ENCODE assay signal across 9 cellular contexts in genomic region chr2:119826370-119826961, GRCh38.
A peak's percentile ranks its signal among the peaks of the same experiment; 100 is the strongest.
DNase-seq lines count a peak whose midpoint lies in the region; ATAC-seq, FAIRE-seq and TF ChIP-seq lines count a peak whose summit lies in the region.
"Had no signal": no experiment of that assay in that cellular context is flagged by ENCODE, and none has a peak within 500 bp of the region (broad histone marks: within the 10 kb centered on the region; RNA-seq: fewer than 3 reads in every experiment).

No MANE protein-coding gene starts in this region.

- H3K27me3 Mint-ChIP-seq in naive thymus-derived CD8-positive, alpha-beta T cell = no peaks in the 10 kb centered on the region
- H3K27me3 Mint-ChIP-seq: IgD-negative memory B cell had no signal

- H4K20me1 ChIP-seq in H1 (replicated peaks in 1 of 2; ENCODE audit: control insufficient read depth in 1 of 2, insufficient read depth in 2 of 2, low read length in 2 of 2) = peaks cover 0 to 6% of the 10 kb centered on the region in 2 experiments

- peaks cover 25 to 59% (median 55%) of the 10 kb centered on the region in 4 donors for H3K4me1 Mint-ChIP-seq in naive thymus-derived CD8-positive, alpha-beta T cell

- TF ChIP-seq RAD21 in H1 (IDR thresholded peaks at IDR 0.05 in 1 of 2, conservative IDR thresholded peaks at IDR 0.05 in 1 of 2; ENCODE audit: low read depth in 2 of 2, low read length in 2 of 2) = peak; percentile 77 to 82

- H3K4ac ChIP-seq in H1 (replicated peaks; ENCODE audit: insufficient read length, low read depth, low read length) = no peak overlapping the region

- no peak overlapping the region for H2BK120ac ChIP-seq in H1 (replicated peaks; ENCODE audit: low read depth, low read length)

- H3K36me3 ChIP-seq in H1 (ENCODE audit: control insufficient read depth in 2 of 4, insufficient read depth in 4 of 4, low read length in 3 of 4) (peaks cover 0 to 11% (median 0%) of the 10 kb centered on the region in 4 experiments; a peak in 3 of 8 replicates), testis (ENCODE audit: low read depth, missing control alignments) (no peaks in the 10 kb centered on the region)

- 77% methylated on average over 5 of the region's 5 CpGs; no CpG with 5 or more reads in 1 of the 2 experiments for WGBS in H1 (ENCODE audit: extremely low coverage in 1 of 2, insufficient coverage in 1 of 2, insufficient read length in 1 of 2, insufficient replicate concordance in 2 of 2, low coverage in 1 of 2, low lambda C conversion rate in 2 of 2, missing lambda C conversion rate in 1 of 2), 2 experiments
- 81 to 83% methylated on average over 5 of the region's 5 CpGs for WGBS in testis, 2 donors

- TF ChIP-seq POLR2A in H1 (IDR thresholded peaks at IDR 0.05; ENCODE audit: control extremely low read depth in 1 of 2, low read depth in 2 of 2, low read length in 2 of 2) (no peak), testis (IDR thresholded peaks at IDR 0.05) (no peak)

- intact Hi-C loops in testis (cut with DNase I; ENCODE audit: low total_unique reads) = no loop called here

- no peak overlapping the region for H3K14ac ChIP-seq in H1 (ENCODE audit: insufficient read length)

- FAIRE-seq in H1 (lab: Jason Lieb, UNC) = peak; percentile 86

- no peak overlapping the region for H2AFZ ChIP-seq in H1 (ENCODE audit: low read length)

- H3K4me1 ChIP-seq in H1 (replicated peaks in 1 of 4; ENCODE audit: control insufficient read depth in 3 of 4, insufficient read depth in 4 of 4, low read length in 3 of 4) (peaks cover 0 to 4% (median 0%) of the 10 kb centered on the region in 4 experiments; a peak in 1 of 7 replicates), testis (no peaks in the 10 kb centered on the region)

- H3K27me3 ChIP-seq in H1 (replicated peaks in 1 of 4; ENCODE audit: control insufficient read depth in 3 of 4, extremely low read depth in 1 of 4, insufficient read depth in 3 of 4, low read length in 3 of 4) (no peaks in the 10 kb centered on the region), testis (no peaks in the 10 kb centered on the region)

- no peak overlapping the region for H3K9ac ChIP-seq in H1 (replicated peaks in 1 of 4; ENCODE audit: extremely low read depth in 1 of 4, low read depth in 3 of 4, low read length in 3 of 4)

- H2BK5ac ChIP-seq in H1 (ENCODE audit: low read depth, low read length) = no peak overlapping the region

- DNase-seq in AG09309 (ENCODE audit: low read depth) (no peak), GDM1 (lab: John Stamatoyannopoulos, UW) (peak; percentile 14), T follicular helper cell (ENCODE audit: low read depth) (peak; percentile 11), H1 (ENCODE audit: low read depth in 1 of 2, low spot score in 2 of 2) (no peak), testis (no peak)
- DNase-seq in naive thymus-derived CD8-positive, alpha-beta T cell = peak in 7 of 10 donors; percentile 15 to 49 (median 40)

- H3K4me3 ChIP-seq in AG09309 (ENCODE audit: control insufficient read depth, low read depth, low read length) (no peak overlapping the region), H1 (ENCODE audit: extremely low read depth in 1 of 4, insufficient read depth in 2 of 4, low read depth in 3 of 4, low read length in 4 of 4) (no peak overlapping the region), testis (no peak overlapping the region)

- no peak overlapping the region for H4K5ac ChIP-seq in H1 (ENCODE audit: insufficient read length, low read depth, low read length)

- TF ChIP-seq CTCF in AG09309 (IDR thresholded peaks at IDR 0.05; ENCODE audit: control insufficient read depth, insufficient read depth, low read depth, low read length, missing control alignments) (peak; percentile 59), H1 (IDR thresholded peaks at IDR 0.05; ENCODE audit: control extremely low read depth in 1 of 3, insufficient read depth in 1 of 3, low read depth in 1 of 3, low read length in 3 of 3) (peak; percentile 23 to 85 (median 62)), testis (IDR thresholded peaks at IDR 0.05) (peak in 1 of 3 experiments; percentile 23)

- CTCF ChIA-PET in H1 (lab: Charles Lee; ENCODE audit: partially characterized antibody) = interaction anchor here (0.6 to 2.9 kb wide), 22 partner anchors 8 to 171 kb away, joined by 3 to 14 read pairs (median 4); no protein-coding TSS in a partner anchor

- H4K8ac ChIP-seq in H1 (ENCODE audit: extremely low read depth, insufficient read depth, low read length) = no peak overlapping the region

- no peak overlapping the region for H3K56ac ChIP-seq in H1 (replicated peaks; ENCODE audit: insufficient read length, low read depth, low read length)

- no peaks in the 10 kb centered on the region for H3K23me2 ChIP-seq in H1 (ENCODE audit: low read depth, low read length)

- ATAC-seq in HG03280 (IDR thresholded peaks at IDR 0.05; ENCODE audit: unreplicated experiment) = peak; percentile 62
- peak; percentile 80 to 81 for ATAC-seq in naive thymus-derived CD8-positive, alpha-beta T cell
- no peak for ATAC-seq in GM21526 (IDR thresholded peaks at IDR 0.05; ENCODE audit: low FRiP score, unreplicated experiment)

- peaks cover 6% of the 10 kb centered on the region in 2 experiments; a peak in 3 of 4 replicates for H3K9me3 ChIP-seq in H1 (ENCODE audit: insufficient read depth in 2 of 2, low read depth in 1 of 2, low read length in 1 of 2)
- H3K9me3 ChIP-seq in testis = no peaks in the 10 kb centered on the region

- no peaks in the 10 kb centered on the region; the same call in 1 of the 2 replicates for H3K79me1 ChIP-seq in H1 (ENCODE audit: low read depth, low read length)

- H3K9me3 Mint-ChIP-seq in naive thymus-derived CD8-positive, alpha-beta T cell = peaks cover 0 to 21% (median 4%) of the 10 kb centered on the region in 9 donors

- no peak overlapping the region for H2BK12ac ChIP-seq in H1 (ENCODE audit: low read depth, low read length)

- POLR2A ChIA-PET in H1 (lab: Charles Lee; ENCODE audit: partially characterized antibody) = no interaction called here
- POLR2A ChIA-PET in naive thymus-derived CD8-positive, alpha-beta T cell (lab: Charles Lee) = interaction anchor here (0.6 kb wide), 1 partner anchor 123 kb away, joined by 3 read pairs; no protein-coding TSS in a partner anchor

- H3K27ac Mint-ChIP-seq in naive thymus-derived CD8-positive, alpha-beta T cell = peak overlapping the region in 3 of 10 donors; percentile 47 to 53 (median 49)
- H3K27ac Mint-ChIP-seq: IgD-negative memory B cell had no signal

- H4K91ac ChIP-seq in H1 (replicated peaks; ENCODE audit: insufficient read length, low read length) = no peak overlapping the region

- no peak overlapping the region for H3K27ac ChIP-seq in H1 (ENCODE audit: low read depth, low read length)
- H3K27ac ChIP-seq in testis = no peak overlapping the region

- TF ChIP-seq EP300 in H1 (IDR thresholded peaks at IDR 0.05; ENCODE audit: borderline replicate concordance in 1 of 2, low read depth in 2 of 2, low read length in 2 of 2) = no peak

- no peak overlapping the region for H3K23ac ChIP-seq in H1 (ENCODE audit: insufficient read length)

- no peak overlapping the region for H3K4me3 Mint-ChIP-seq in naive thymus-derived CD8-positive, alpha-beta T cell
- H3K4me3 Mint-ChIP-seq: IgD-negative memory B cell had no signal

- peaks cover 5 to 21% (median 20%) of the 10 kb centered on the region in 3 donors for H3K36me3 Mint-ChIP-seq in naive thymus-derived CD8-positive, alpha-beta T cell

- H3K18ac ChIP-seq in H1 (ENCODE audit: extremely low read depth, low read length) = no peak overlapping the region

- H3K79me2 ChIP-seq in H1 (ENCODE audit: control insufficient read depth in 1 of 2, insufficient read depth in 2 of 2, low read length in 2 of 2) = peaks cover 5 to 97% of the 10 kb centered on the region in 2 experiments; a peak in 3 of 4 replicates

- H3K4me2 ChIP-seq in H1 (ENCODE audit: insufficient read depth in 1 of 2, low read depth in 2 of 2, low read length in 2 of 2) = no peak overlapping the region

- no peak overlapping the region for H2BK15ac ChIP-seq in H1 (ENCODE audit: low read length)

- H2AK5ac ChIP-seq in H1 (ENCODE audit: low read depth, low read length) = no peak overlapping the region

- H2BK20ac ChIP-seq in H1 (ENCODE audit: low read length) = no peak overlapping the region

TF ChIP-seq in H1, 55 proteins besides CTCF, POLR2A, EP300 and RAD21 (continues in another document):
- 0 out of 2 replicates have a peak, but pooled peaks have one; percentile 33 for TF ChIP-seq YY1 (IDR thresholded peaks at IDR 0.05; ENCODE audit: low read depth, low read length)
- TF ChIP-seq TAF7 (optimal IDR thresholded peaks at IDR 0.05; ENCODE audit: borderline replicate concordance, low read depth, low read length) = no peak
- TF ChIP-seq CHD2 (IDR thresholded peaks at IDR 0.05; ENCODE audit: low read length) = 0 out of 2 replicates have a peak, but pooled peaks have one; percentile 22
- TF ChIP-seq KDM1A (IDR thresholded peaks at IDR 0.05; ENCODE audit: borderline replicate concordance, low read length) = peak; percentile 76

Comparison
In these comparisons a context has a peak if more than half of its experiments do, and no peak if none do; other contexts are left out.
1. DNase-seq: peak in GDM1 (single experiment), T follicular helper cell (single experiment) and naive thymus-derived CD8-positive, alpha-beta T cell (7 of 10); none in AG09309 (single experiment), H1 (0 of 2) and testis (single experiment).